ENCODE assay signal across 8 cellular contexts in the genomic region with DNA sequence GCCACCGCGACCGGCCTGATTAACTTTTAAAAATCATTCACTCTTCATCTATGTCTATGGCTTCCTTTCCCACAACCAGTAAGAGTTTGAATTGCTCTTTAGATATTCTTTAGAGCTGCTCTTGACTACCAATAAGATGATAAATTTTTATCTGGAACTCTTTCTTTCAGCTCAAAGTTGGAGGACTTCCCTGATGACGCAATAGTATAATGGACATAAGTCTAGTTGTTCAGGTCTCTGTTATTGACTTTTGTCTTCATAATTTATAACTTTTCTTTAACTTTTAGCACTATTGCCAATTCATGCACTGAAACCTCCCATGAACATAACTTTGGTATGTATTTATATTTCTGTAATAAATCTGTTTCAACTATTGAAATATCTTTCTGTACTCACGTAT.
"Had no signal": no experiment of that assay in that cellular context is flagged by ENCODE, and none has a peak within 500 bp of the region (broad histone marks: within the 10 kb centered on the region; RNA-seq: fewer than 3 reads in every experiment).

No MANE protein-coding gene starts in this region.

- FAIRE-seq: HTR-8/SVneo had no signal

- H3K36me3 ChIP-seq: HAP-1 had no signal

- DNase-seq: H7, HFFc6, Kasumi-1, KG1 had no signal

- H2AFZ ChIP-seq: GM23338 had no signal

- H3K9me3 ChIP-seq: HAP-1 had no signal

- H3K4me3 ChIP-seq: GM23338, HAP-1 had no signal

- H3K4me1 ChIP-seq: HAP-1 had no signal

- H3K4me2 ChIP-seq: GM23338 had no signal

- ATAC-seq: GM23338, HCT116 had no signal
